Comparison of ENCODE assay signal across 17 cellular contexts in the genomic region with DNA sequence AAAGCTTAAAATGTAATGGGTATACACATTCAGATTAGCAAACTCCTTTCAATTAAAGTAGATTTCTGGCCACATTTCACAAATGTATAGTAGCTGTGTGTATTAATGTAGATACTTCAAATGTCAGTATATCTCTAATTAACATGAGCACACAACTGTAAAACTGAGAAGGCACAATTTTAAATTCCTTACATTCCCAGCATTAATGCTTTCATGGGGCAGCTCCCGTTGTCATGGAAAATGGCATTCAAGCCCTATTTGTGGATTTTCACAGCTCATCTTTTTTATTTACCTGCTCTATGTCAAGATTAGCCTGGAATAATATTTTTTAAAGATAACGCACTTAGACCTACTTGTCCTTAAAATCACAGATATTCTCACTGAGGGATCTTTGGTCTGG.
DNase-seq lines count a peak whose midpoint lies in the region; ATAC-seq and TF ChIP-seq lines count a peak whose summit lies in the region.
"Had no signal": no experiment of that assay in that cellular context is flagged by ENCODE, and none has a peak within 500 bp of the region (broad histone marks: within the 10 kb centered on the region; RNA-seq: fewer than 3 reads in every experiment).

No MANE protein-coding gene starts in this region.

- intact Hi-C loops in psoas muscle (cut with DNase I), result loop anchor here in 1 of 2 donors (10.0 kb wide), 1 partner anchor 135 kb away; no protein-coding TSS in a partner anchor
- intact Hi-C loops in thyroid gland (cut with DNase I), result no loop called here

- H3K27ac ChIP-seq in psoas muscle (peak overlapping the region; percentile 23), thyroid gland (no peak overlapping the region)
- H3K27ac ChIP-seq: GM23248 had no signal

- no peaks in the 10 kb centered on the region for H3K9me3 ChIP-seq in psoas muscle
- H3K9me3 ChIP-seq in thyroid gland, result no peaks in the 10 kb centered on the region

- peak; percentile 26 for DNase-seq in EH (ENCODE audit: low read depth)
- DNase-seq in iPS-NIHi11 (ENCODE audit: low spot score), result peak; percentile 22
- no peak for DNase-seq in psoas muscle
- no peak for DNase-seq in thyroid gland
- DNase-seq in stimulated activated CD4-positive, alpha-beta T cell treated with anti-CD3 and anti-CD28 coated beads, Interleukin-2, amount 100 ng/mL, for 48 hours, result no peak
- no peak for DNase-seq in Kasumi-1 (lab: John Stamatoyannopoulos, UW)
- DNase-seq: COR-L47, DMS53, GM23248, NCI-H1417, NCI-H2029, NCI-H510A, NCI-H82 had no signal

- H3K27me3 ChIP-seq in psoas muscle (ENCODE audit: insufficient read depth in 3 of 3, low read length in 2 of 3) (no peaks in the 10 kb centered on the region), thyroid gland (no peaks in the 10 kb centered on the region)

- H3K36me3 ChIP-seq in psoas muscle (ENCODE audit: insufficient read depth in 1 of 2, low read depth in 1 of 2), result no peaks in the 10 kb centered on the region
- no peaks in the 10 kb centered on the region for H3K36me3 ChIP-seq in thyroid gland

- no peak for TF ChIP-seq CTCF in psoas muscle (IDR thresholded peaks at IDR 0.05)
- no peak for TF ChIP-seq CTCF in thyroid gland (IDR thresholded peaks at IDR 0.05)

- ATAC-seq in psoas muscle (no peak), GM18867 (IDR thresholded peaks at IDR 0.05; ENCODE audit: unreplicated experiment) (no peak)
- ATAC-seq: Panc1, Right ventricle myocardium inferior had no signal

- WGBS in psoas muscle, 3 donors, result 63 to 76% (median 65%) methylated on average over 2 of the region's 2 CpGs
- 79 to 82% methylated on average over 2 of the region's 2 CpGs for WGBS in thyroid gland, 2 donors

- peaks cover 36% of the 10 kb centered on the region for H3K4me1 ChIP-seq in psoas muscle
- H3K4me1 ChIP-seq in thyroid gland, result peaks cover 7 to 9% of the 10 kb centered on the region in 2 donors

- TF ChIP-seq RAD21 in Ishikawa (IDR thresholded peaks at IDR 0.05; ENCODE audit: low read depth), result no peak

- no peak for TF ChIP-seq EP300 in Ishikawa (IDR thresholded peaks at IDR 0.05; ENCODE audit: borderline replicate concordance)

- TF ChIP-seq POLR2A in thyroid gland (IDR thresholded peaks at IDR 0.05), result no peak

- H3K4me3 ChIP-seq in psoas muscle (no peak overlapping the region), thyroid gland (replicated peaks in 1 of 3) (no peak overlapping the region)
- H3K4me3 ChIP-seq: GM23248 had no signal

TF ChIP-seq in Ishikawa, 13 proteins besides CTCF, POLR2A, EP300 and RAD21:
- no peak for TF ChIP-seq TCF12 (IDR thresholded peaks at IDR 0.05; ENCODE audit: low read depth)
- no peak for TF ChIP-seq CEBPB (IDR thresholded peaks at IDR 0.05)
- no peak for TF ChIP-seq YY1 (IDR thresholded peaks at IDR 0.05; ENCODE audit: low read depth)
- no peak for TF ChIP-seq TAF1 (IDR thresholded peaks at IDR 0.05; ENCODE audit: low read depth)
- TF ChIP-seq TEAD4 (IDR thresholded peaks at IDR 0.05), result peak; percentile 83
- TF ChIP-seq ZBTB7A (IDR thresholded peaks at IDR 0.05; ENCODE audit: low read depth), result no peak

Comparison
In these comparisons a context has a peak if more than half of its experiments do, and no peak if none do; other contexts are left out.
1. DNase-seq: peak in EH (single experiment) and iPS-NIHi11 (single experiment); none in psoas muscle (0 of 2), thyroid gland (0 of 2), stimulated activated CD4-positive, alpha-beta T cell treated with anti-CD3 and anti-CD28 coated beads, Interleukin-2, amount 100 ng/mL, for 48 hours (0 of 2) and Kasumi-1 (0 of 2).